ENCODE assay signal across 2 cellular contexts in genomic region chr11:12786891-12787290, GRCh38.
TF ChIP-seq lines count a peak whose summit lies in the region.

No MANE protein-coding gene starts in this region.

TF ChIP-seq in SK-N-SH treated with all-trans-retinoic acid at 6 μM for 48 hours, 23 proteins besides CTCF, POLR2A, EP300 and RAD21 (continued from another document):
- TF ChIP-seq, protein P1, sequence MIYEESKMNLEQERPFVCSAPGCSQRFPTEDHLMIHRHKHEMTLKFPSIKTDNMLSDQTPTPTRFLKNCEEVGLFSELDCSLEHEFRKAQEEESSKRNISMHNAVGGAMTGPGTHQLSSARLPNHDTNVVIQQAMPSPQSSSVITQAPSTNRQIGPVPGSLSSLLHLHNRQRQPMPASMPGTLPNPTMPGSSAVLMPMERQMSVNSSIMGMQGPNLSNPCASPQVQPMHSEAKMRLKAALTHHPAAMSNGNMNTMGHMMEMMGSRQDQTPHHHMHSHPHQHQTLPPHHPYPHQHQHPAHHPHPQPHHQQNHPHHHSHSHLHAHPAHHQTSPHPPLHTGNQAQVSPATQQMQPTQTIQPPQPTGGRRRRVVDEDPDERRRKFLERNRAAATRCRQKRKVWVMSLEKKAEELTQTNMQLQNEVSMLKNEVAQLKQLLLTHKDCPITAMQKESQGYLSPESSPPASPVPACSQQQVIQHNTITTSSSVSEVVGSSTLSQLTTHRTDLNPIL (CRISPR knock-in tag; IDR thresholded peaks at IDR 0.05; ENCODE audit: low read depth) = no peak
- TF ChIP-seq POU6F1 (CRISPR knock-in tag; IDR thresholded peaks at IDR 0.05; ENCODE audit: borderline replicate concordance, low read depth) (no peak), OSR1 (CRISPR knock-in tag; IDR thresholded peaks at IDR 0.05) (no peak)

TF ChIP-seq in SK-N-SH, 30 proteins besides CTCF, POLR2A, EP300 and RAD21 (continued from another document):
- TF ChIP-seq POLR2AphosphoS5 (IDR thresholded peaks at IDR 0.05; ENCODE audit: low read depth, low read length) (no peak), SIN3A (IDR thresholded peaks at IDR 0.05; ENCODE audit: borderline replicate concordance, low read depth, low read length) (no peak), REST (IDR thresholded peaks at IDR 0.05; ENCODE audit: low read depth, low read length) (no peak), YY1 (IDR thresholded peaks at IDR 0.05; ENCODE audit: low read depth) (no peak), NRF1 (IDR thresholded peaks at IDR 0.05; ENCODE audit: low read depth, low read length) (no peak), FOXJ3 (CRISPR knock-in tag; IDR thresholded peaks at IDR 0.05) (no peak), ZBTB33 (IDR thresholded peaks at IDR 0.05; ENCODE audit: borderline replicate concordance, low read depth) (no peak), GABPA (IDR thresholded peaks at IDR 0.05; ENCODE audit: low read depth) (no peak), GATA2 (CRISPR knock-in tag; IDR thresholded peaks at IDR 0.05) (no peak), RXRA (IDR thresholded peaks at IDR 0.05; ENCODE audit: borderline replicate concordance, low read depth) (no peak), TAF1 (IDR thresholded peaks at IDR 0.05; ENCODE audit: borderline replicate concordance, low read depth, low read length) (no peak)
- TF ChIP-seq, protein P2, sequence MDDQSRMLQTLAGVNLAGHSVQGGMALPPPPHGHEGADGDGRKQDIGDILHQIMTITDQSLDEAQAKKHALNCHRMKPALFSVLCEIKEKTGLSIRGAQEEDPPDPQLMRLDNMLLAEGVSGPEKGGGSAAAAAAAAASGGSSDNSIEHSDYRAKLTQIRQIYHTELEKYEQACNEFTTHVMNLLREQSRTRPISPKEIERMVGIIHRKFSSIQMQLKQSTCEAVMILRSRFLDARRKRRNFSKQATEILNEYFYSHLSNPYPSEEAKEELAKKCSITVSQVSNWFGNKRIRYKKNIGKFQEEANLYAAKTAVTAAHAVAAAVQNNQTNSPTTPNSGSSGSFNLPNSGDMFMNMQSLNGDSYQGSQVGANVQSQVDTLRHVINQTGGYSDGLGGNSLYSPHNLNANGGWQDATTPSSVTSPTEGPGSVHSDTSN (IDR thresholded peaks at IDR 0.05) = no peak
